9 cellular contexts compared by ENCODE assay signal in the genomic region with DNA sequence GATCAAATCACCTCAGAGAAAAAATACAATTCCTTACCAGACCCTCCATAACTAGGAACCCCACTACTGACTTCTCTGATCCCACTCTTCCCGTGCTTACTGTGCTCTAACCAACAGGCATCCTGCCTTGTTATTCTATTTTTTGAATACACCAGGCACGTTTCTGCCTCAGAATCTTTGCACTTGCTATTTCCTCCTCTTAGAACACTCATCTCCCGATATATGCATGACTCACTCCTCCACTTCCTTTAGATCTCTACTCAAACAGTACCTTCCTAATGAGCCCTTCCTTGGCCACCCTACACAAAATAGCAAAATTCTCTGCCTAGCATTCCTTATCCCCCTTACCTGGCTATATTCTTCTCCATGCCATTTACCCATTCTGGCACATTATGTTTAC. TPM values are rescaled to one million over a fixed set of nuclear protein-coding genes. Genes with fewer than 3 reads are reported as not detected.
DNase-seq lines count a peak whose midpoint lies in the region; ATAC-seq, FAIRE-seq and TF ChIP-seq lines count a peak whose summit lies in the region.
"Had no signal": no experiment of that assay in that cellular context is flagged by ENCODE, and none has a peak within 500 bp of the region (broad histone marks: within the 10 kb centered on the region; RNA-seq: fewer than 3 reads in every experiment).

No MANE protein-coding gene starts in this region.

- peaks cover 17% of the 10 kb centered on the region for H3K36me3 Mint-ChIP-seq in activated naive CD4-positive, alpha-beta T cell treated with anti-CD3 and anti-CD28 coated beads, Interleukin-2, amount 50 U/mL, for 24 hours
- peaks cover 10% of the 10 kb centered on the region for H3K36me3 Mint-ChIP-seq in activated naive CD4-positive, alpha-beta T cell treated with anti-CD3 and anti-CD28 coated beads for 36 hours (ENCODE audit: low read depth)

- H3K4me2 ChIP-seq in H1 (ENCODE audit: insufficient read depth in 1 of 2, low read depth in 2 of 2, low read length in 2 of 2), result no peak overlapping the region

- H3K23ac ChIP-seq in H1 (ENCODE audit: insufficient read length), result no peak overlapping the region

- H3K27me3 Mint-ChIP-seq in activated naive CD4-positive, alpha-beta T cell treated with anti-CD3 and anti-CD28 coated beads, Interleukin-2, amount 50 U/mL, for 24 hours, result no peaks in the 10 kb centered on the region
- H3K27me3 Mint-ChIP-seq in activated naive CD4-positive, alpha-beta T cell treated with anti-CD3 and anti-CD28 coated beads for 36 hours (ENCODE audit: low read depth), result no peaks in the 10 kb centered on the region
- H3K27me3 Mint-ChIP-seq in stimulated activated naive CD8-positive, alpha-beta T cell treated with anti-CD3 and anti-CD28 coated beads, Interleukin-15, amount 100 ng/mL, for 72 hours, result no peaks in the 10 kb centered on the region

- FAIRE-seq in RCC 7860 (lab: Jason Lieb, UNC) (peak; percentile 76), H1 (lab: Jason Lieb, UNC) (no peak)

- H4K91ac ChIP-seq in H1 (replicated peaks; ENCODE audit: insufficient read length, low read length), result no peak overlapping the region

- peaks cover 0 to 3% of the 10 kb centered on the region in 2 experiments; a peak in 1 of 4 replicates for H3K79me2 ChIP-seq in H1 (ENCODE audit: control insufficient read depth in 1 of 2, insufficient read depth in 2 of 2, low read length in 2 of 2)

- H3K4me3 ChIP-seq in H1 (ENCODE audit: extremely low read depth in 1 of 4, insufficient read depth in 2 of 4, low read depth in 3 of 4, low read length in 4 of 4) (no peak overlapping the region), prostate gland (no peak overlapping the region)

- H3K9me3 Mint-ChIP-seq in activated naive CD4-positive, alpha-beta T cell treated with anti-CD3 and anti-CD28 coated beads, Interleukin-2, amount 50 U/mL, for 24 hours, result no peaks in the 10 kb centered on the region
- no peaks in the 10 kb centered on the region for H3K9me3 Mint-ChIP-seq in activated naive CD4-positive, alpha-beta T cell treated with anti-CD3 and anti-CD28 coated beads for 36 hours
- no peaks in the 10 kb centered on the region for H3K9me3 Mint-ChIP-seq in stimulated activated naive CD8-positive, alpha-beta T cell treated with anti-CD3 and anti-CD28 coated beads, Interleukin-15, amount 100 ng/mL, for 72 hours

- no peak overlapping the region for H2BK5ac ChIP-seq in H1 (ENCODE audit: low read depth, low read length)

- peak overlapping the region; percentile 69 for H3K27ac Mint-ChIP-seq in activated naive CD4-positive, alpha-beta T cell treated with anti-CD3 and anti-CD28 coated beads, Interleukin-2, amount 50 U/mL, for 24 hours
- H3K27ac Mint-ChIP-seq in activated naive CD4-positive, alpha-beta T cell treated with anti-CD3 and anti-CD28 coated beads for 36 hours, result no peak overlapping the region
- H3K27ac Mint-ChIP-seq in stimulated activated naive CD8-positive, alpha-beta T cell treated with anti-CD3 and anti-CD28 coated beads, Interleukin-15, amount 100 ng/mL, for 72 hours, result no peak overlapping the region

- DNase-seq in activated naive CD4-positive, alpha-beta T cell treated with anti-CD3 and anti-CD28 coated beads for 36 hours, result no peak
- peak; percentile 73 for DNase-seq in RCC 7860 (ENCODE audit: low spot score)
- DNase-seq in H1 (ENCODE audit: low read depth in 1 of 2, low spot score in 2 of 2), result no peak
- no peak for DNase-seq in stimulated activated naive CD8-positive, alpha-beta T cell treated with anti-CD3 and anti-CD28 coated beads, Interleukin-15, amount 100 ng/mL, for 72 hours
- DNase-seq in prostate gland (ENCODE audit: low spot score), result no peak
- DNase-seq in HEK293T (ENCODE audit: extremely low spot score), result no peak
- DNase-seq: stimulated activated CD4-positive, alpha-beta T cell treated with anti-CD3 and anti-CD28 coated beads, Interleukin-2, amount 100 ng/mL, for 24 hours had no signal

- peak overlapping the region; percentile 45 for H3K4me3 Mint-ChIP-seq in activated naive CD4-positive, alpha-beta T cell treated with anti-CD3 and anti-CD28 coated beads, Interleukin-2, amount 50 U/mL, for 24 hours
- no peak overlapping the region for H3K4me3 Mint-ChIP-seq in activated naive CD4-positive, alpha-beta T cell treated with anti-CD3 and anti-CD28 coated beads for 36 hours
- peak overlapping the region in 1 of 2 donors; percentile 53 for H3K4me3 Mint-ChIP-seq in stimulated activated naive CD8-positive, alpha-beta T cell treated with anti-CD3 and anti-CD28 coated beads, Interleukin-15, amount 100 ng/mL, for 72 hours

- TF ChIP-seq RAD21 in H1 (IDR thresholded peaks at IDR 0.05 in 1 of 2, conservative IDR thresholded peaks at IDR 0.05 in 1 of 2; ENCODE audit: low read depth in 2 of 2, low read length in 2 of 2), result no peak

- WGBS in H1 (ENCODE audit: extremely low coverage in 1 of 2, insufficient coverage in 1 of 2, insufficient read length in 1 of 2, insufficient replicate concordance in 2 of 2, low coverage in 1 of 2, low lambda C conversion rate in 2 of 2, missing lambda C conversion rate in 1 of 2), 2 experiments, result 91% methylated on average over 3 of the region's 3 CpGs; no CpG with 5 or more reads in 1 of the 2 experiments
- WGBS in prostate gland, result 73% methylated on average over 3 of the region's 3 CpGs

- CTCF ChIA-PET in activated naive CD4-positive, alpha-beta T cell treated with anti-CD3 and anti-CD28 coated beads for 36 hours (lab: Charles Lee), result no interaction called here
- CTCF ChIA-PET in H1 (lab: Charles Lee; ENCODE audit: partially characterized antibody), result no interaction called here
- CTCF ChIA-PET in HEK293T (lab: Yijun Ruan, JAX), result no interaction called here

- H3K14ac ChIP-seq in H1 (ENCODE audit: insufficient read length), result no peak overlapping the region

- no peak overlapping the region for H4K8ac ChIP-seq in H1 (ENCODE audit: extremely low read depth, insufficient read depth, low read length)

- H4K5ac ChIP-seq in H1 (ENCODE audit: insufficient read length, low read depth, low read length), result no peak overlapping the region

- TF ChIP-seq POLR2A in H1 (IDR thresholded peaks at IDR 0.05; ENCODE audit: control extremely low read depth in 1 of 2, low read depth in 2 of 2, low read length in 2 of 2), result no peak
- TF ChIP-seq POLR2A in prostate gland (IDR thresholded peaks at IDR 0.05), result no peak

- H3K27ac ChIP-seq in H1 (ENCODE audit: low read depth, low read length) (no peak overlapping the region), prostate gland (no peak overlapping the region)

- H2BK20ac ChIP-seq in H1 (ENCODE audit: low read length), result no peak overlapping the region

- no peak overlapping the region for H3K4ac ChIP-seq in H1 (replicated peaks; ENCODE audit: insufficient read length, low read depth, low read length)

- H4K20me1 ChIP-seq in H1 (replicated peaks in 1 of 2; ENCODE audit: control insufficient read depth in 1 of 2, insufficient read depth in 2 of 2, low read length in 2 of 2), result no peaks in the 10 kb centered on the region

- 0 out of 2 replicates have a peak overlapping the region, but pooled peaks have one; percentile 27 for H2BK12ac ChIP-seq in H1 (ENCODE audit: low read depth, low read length)

- H2BK120ac ChIP-seq in H1 (replicated peaks; ENCODE audit: low read depth, low read length), result no peak overlapping the region

- POLR2A ChIA-PET in H1 (lab: Charles Lee; ENCODE audit: partially characterized antibody), result no interaction called here
- POLR2A ChIA-PET in HEK293T (lab: Yijun Ruan, JAX), result no interaction called here

- TF ChIP-seq CTCF in H1 (IDR thresholded peaks at IDR 0.05; ENCODE audit: control extremely low read depth in 1 of 3, insufficient read depth in 1 of 3, low read depth in 1 of 3, low read length in 3 of 3) (no peak), prostate gland (IDR thresholded peaks at IDR 0.05) (no peak)

- no peak for TF ChIP-seq EP300 in H1 (IDR thresholded peaks at IDR 0.05; ENCODE audit: borderline replicate concordance in 1 of 2, low read depth in 2 of 2, low read length in 2 of 2)

- peak; percentile 91 for ATAC-seq in stimulated activated naive CD8-positive, alpha-beta T cell treated with anti-CD3 and anti-CD28 coated beads, Interleukin-15, amount 100 ng/mL, for 72 hours
- no peak for ATAC-seq in GM21423 (IDR thresholded peaks at IDR 0.05; ENCODE audit: unreplicated experiment)

- H3K18ac ChIP-seq in H1 (ENCODE audit: extremely low read depth, low read length), result no peak overlapping the region

- H3K4me1 Mint-ChIP-seq in activated naive CD4-positive, alpha-beta T cell treated with anti-CD3 and anti-CD28 coated beads, Interleukin-2, amount 50 U/mL, for 24 hours, result peaks cover 24% of the 10 kb centered on the region
- peaks cover 14% of the 10 kb centered on the region for H3K4me1 Mint-ChIP-seq in activated naive CD4-positive, alpha-beta T cell treated with anti-CD3 and anti-CD28 coated beads for 36 hours (ENCODE audit: low read depth)
- peaks cover 16% of the 10 kb centered on the region for H3K4me1 Mint-ChIP-seq in stimulated activated naive CD8-positive, alpha-beta T cell treated with anti-CD3 and anti-CD28 coated beads, Interleukin-15, amount 100 ng/mL, for 72 hours

- no peak overlapping the region for H2AK5ac ChIP-seq in H1 (ENCODE audit: low read depth, low read length)

- no peak overlapping the region for H2AFZ ChIP-seq in H1 (ENCODE audit: low read length)

- no peak overlapping the region for H2BK15ac ChIP-seq in H1 (ENCODE audit: low read length)

- H3K27me3 ChIP-seq in H1 (replicated peaks in 1 of 4; ENCODE audit: control insufficient read depth in 3 of 4, extremely low read depth in 1 of 4, insufficient read depth in 3 of 4, low read length in 3 of 4) (no peaks in the 10 kb centered on the region), prostate gland (replicated peaks; ENCODE audit: insufficient read depth) (no peaks in the 10 kb centered on the region)

- H3K9me3 ChIP-seq in H1 (ENCODE audit: insufficient read depth in 2 of 2, low read depth in 1 of 2, low read length in 1 of 2) (no peaks in the 10 kb centered on the region), prostate gland (no peaks in the 10 kb centered on the region)

- H3K9ac ChIP-seq in H1 (replicated peaks in 1 of 4; ENCODE audit: extremely low read depth in 1 of 4, low read depth in 3 of 4, low read length in 3 of 4), result no peak overlapping the region

- H3K23me2 ChIP-seq in H1 (ENCODE audit: low read depth, low read length), result peaks cover 3% of the 10 kb centered on the region; the same call in 1 of the 2 replicates

- H3K56ac ChIP-seq in H1 (replicated peaks; ENCODE audit: insufficient read length, low read depth, low read length), result no peak overlapping the region

- H3K36me3 ChIP-seq in H1 (ENCODE audit: control insufficient read depth in 2 of 4, insufficient read depth in 4 of 4, low read length in 3 of 4) (peaks cover 0 to 2% (median under 1%) of the 10 kb centered on the region in 4 experiments; a peak in 2 of 8 replicates), prostate gland (no peaks in the 10 kb centered on the region)

- intact Hi-C loops in activated naive CD4-positive, alpha-beta T cell treated with anti-CD3 and anti-CD28 coated beads for 36 hours (cut with micrococcal nuclease), result no loop called here
- intact Hi-C loops in prostate gland (cut with DNase I), result no loop called here

- H3K79me1 ChIP-seq in H1 (ENCODE audit: low read depth, low read length), result no peaks in the 10 kb centered on the region; the same call in 1 of the 2 replicates

- no peaks in the 10 kb centered on the region; a peak in 1 of 7 replicates for H3K4me1 ChIP-seq in H1 (replicated peaks in 1 of 4; ENCODE audit: control insufficient read depth in 3 of 4, insufficient read depth in 4 of 4, low read length in 3 of 4)
- H3K4me1 ChIP-seq in prostate gland (replicated peaks), result no peaks in the 10 kb centered on the region

RNA-seq across cellular contexts. Expression of a gene that starts 43.9 kb away (rescaled TPM):
- total RNA-seq in activated naive CD4-positive, alpha-beta T cell treated with anti-CD3 and anti-CD28 coated beads for 36 hours, result 10 to 100 TPM; 54.8 to 57.4 TPM
- 140 and 146 TPM in 2 replicates for total RNA-seq in H1 (2021; fragmentation: NEBNext Ultra II Directional; extraction: Animal tissue kit (Norgen Biotek cat#: 25700))
- polyA plus RNA-seq in H1 (2011; rRNA removed), result 79.2 and 101 TPM in 2 replicates
- 85.1 TPM for polyA plus RNA-seq in H1 (2011; cell fraction: cytosol; rRNA removed)
- 106 TPM for polyA plus RNA-seq in H1 (2011; cell fraction: nucleus; rRNA removed)
- polyA plus RNA-seq in H1 (2012, experiment 1 of 2), result 86.0 to 98.9 TPM (median 91.5 TPM) in 4 replicates
- polyA plus RNA-seq in H1 (2012, experiment 2 of 2), result 41.8 TPM
- polyA plus RNA-seq in H1 (2013, experiment 1 of 2), result 89.0 TPM
- polyA plus RNA-seq in H1 (2013, experiment 2 of 2), result 86.7 TPM
- 117 and 131 TPM in 2 replicates for polyA minus RNA-seq in H1 (2011; rRNA and poly(A)+ RNA removed)
- polyA minus RNA-seq in H1 (2011; cell fraction: cytosol; rRNA and poly(A)+ RNA removed), result 31.9 TPM
- 97.4 TPM for polyA minus RNA-seq in H1 (2011; cell fraction: nucleus; rRNA and poly(A)+ RNA removed)
- 10 to 100 TPM; 62.4 to 91.2 TPM for total RNA-seq in prostate gland
